ENCODE assay signal across 20 cellular contexts in the genomic region with DNA sequence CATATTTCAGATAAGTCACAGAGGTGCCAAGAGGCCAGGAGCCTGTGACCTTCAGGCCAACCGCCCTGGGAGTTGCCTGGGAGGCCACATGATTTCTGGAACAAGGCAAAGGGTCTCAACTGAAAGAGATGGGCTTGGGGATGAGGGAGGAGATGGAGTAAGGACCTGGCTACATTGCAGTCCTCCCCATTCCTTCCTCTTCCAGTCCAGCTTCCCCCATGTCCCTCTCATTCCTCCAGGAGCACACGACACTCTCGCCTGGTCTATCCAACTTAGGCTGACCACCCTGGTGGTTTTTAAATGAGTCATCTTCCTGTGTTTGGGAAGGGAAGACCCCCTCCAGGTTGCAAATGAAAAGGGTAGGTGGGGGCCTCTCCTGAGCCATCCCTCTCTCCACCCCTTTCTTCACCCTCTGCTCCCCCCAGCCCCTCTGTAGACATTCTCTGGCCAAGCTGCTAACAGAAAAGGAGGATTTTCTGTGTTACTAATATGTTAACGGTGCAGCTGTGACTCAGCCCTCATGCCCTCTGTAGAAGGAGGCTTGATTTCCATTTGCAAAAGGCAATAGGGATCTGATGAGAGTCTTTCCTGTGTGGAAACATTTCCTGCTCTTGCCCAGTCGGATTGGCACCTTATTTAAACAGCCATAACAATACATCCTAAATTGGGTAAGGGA.
DNase-seq lines count a peak whose midpoint lies in the region; ATAC-seq and TF ChIP-seq lines count a peak whose summit lies in the region.
"Had no signal": no experiment of that assay in that cellular context is flagged by ENCODE, and none has a peak within 500 bp of the region (broad histone marks: within the 10 kb centered on the region; RNA-seq: fewer than 3 reads in every experiment).

No MANE protein-coding gene starts in this region.

- H3K9me3 Mint-ChIP-seq in endothelial cell (ENCODE audit: unreplicated experiment): no peaks in the 10 kb centered on the region
- H3K9me3 Mint-ChIP-seq: activated naive CD4-positive, alpha-beta T cell treated with anti-CD3 and anti-CD28 coated beads, Interleukin-2, amount 10 ng/mL, durations not matched to agents 7 days and 5 days; HFFc6; stimulated activated naive CD8-positive, alpha-beta T cell treated with anti-CD3 and anti-CD28 coated beads, Interleukin-15, Interleukin-2, amounts not matched to agents 100 ng/mL and 50 ng/mL, for 24 hours; T-helper 1 cell treated with Interleukin-12 subunit alpha and Interleukin-12 subunit beta and Interleukin-4 antibody, amounts not matched to agents 30 μg/mL and 1 μg/mL, for 36 hours had no signal

- intact Hi-C loops in left lung (cut with DNase I): no loop called here

- H3K27ac ChIP-seq in left lung: no peak overlapping the region
- no peak overlapping the region for H3K27ac ChIP-seq in substantia nigra (ENCODE audit: low read depth, low read length, poor library complexity, severe bottlenecking)
- H3K27ac ChIP-seq: uterus had no signal

- peaks cover 0 to 9% of the 10 kb centered on the region in 2 donors for H3K27me3 ChIP-seq in left lung
- H3K27me3 ChIP-seq: uterus had no signal

- no peak for ATAC-seq in HG03460 (IDR thresholded peaks at IDR 0.05; ENCODE audit: unreplicated experiment)
- no peak for ATAC-seq in left lung
- ATAC-seq: K562, left colon had no signal

- TF ChIP-seq CTCF in endothelial cell (IDR thresholded peaks at IDR 0.05; ENCODE audit: unreplicated experiment) (no peak), left lung (IDR thresholded peaks at IDR 0.05) (no peak)

- no peak overlapping the region for H3K4me3 ChIP-seq in left lung
- H3K4me3 ChIP-seq: K562, uterus had no signal

- H3K4me3 Mint-ChIP-seq in endothelial cell (ENCODE audit: unreplicated experiment): no peak overlapping the region
- H3K4me3 Mint-ChIP-seq: activated naive CD4-positive, alpha-beta T cell treated with anti-CD3 and anti-CD28 coated beads, Interleukin-2, amount 10 ng/mL, durations not matched to agents 7 days and 5 days; HFFc6; stimulated activated naive CD8-positive, alpha-beta T cell treated with anti-CD3 and anti-CD28 coated beads, Interleukin-15, Interleukin-2, amounts not matched to agents 100 ng/mL and 50 ng/mL, for 24 hours; T-helper 1 cell treated with Interleukin-12 subunit alpha and Interleukin-12 subunit beta and Interleukin-4 antibody, amounts not matched to agents 30 μg/mL and 1 μg/mL, for 36 hours had no signal

- peak; percentile 25 for DNase-seq in AG20443 (ENCODE audit: low spot score)
- peak; percentile 13 for DNase-seq in M059J (ENCODE audit: low read depth)
- no peak for DNase-seq in endothelial cell (ENCODE audit: low spot score)
- peak; percentile 51 to 68 for DNase-seq in lung microvascular endothelial cell (ENCODE audit: low read depth in 2 of 2)
- DNase-seq in activated naive CD4-positive, alpha-beta T cell treated with Interleukin-2 at 50 U/mL for 16 hours: no peak
- no peak for DNase-seq in left lung
- DNase-seq in substantia nigra (lab: John Stamatoyannopoulos, UW): no peak
- DNase-seq: activated CD4-positive, alpha-beta T cell treated with anti-CD3 and anti-CD28 coated beads for 1 hour; activated naive CD4-positive, alpha-beta T cell treated with anti-CD3 and anti-CD28 coated beads, Interleukin-2, amount 10 ng/mL, durations not matched to agents 7 days and 5 days; AML-193; Caco-2; caudate nucleus; HFFc6; left colon; NCI-H1092 treated with DMSO at 0.1 percent for 48 hours; uterus had no signal

- peaks cover 3% of the 10 kb centered on the region for H3K36me3 Mint-ChIP-seq in endothelial cell (ENCODE audit: low read depth, unreplicated experiment)
- H3K36me3 Mint-ChIP-seq: activated naive CD4-positive, alpha-beta T cell treated with anti-CD3 and anti-CD28 coated beads, Interleukin-2, amount 10 ng/mL, durations not matched to agents 7 days and 5 days had no signal

- H3K9me3 ChIP-seq in left lung: no peaks in the 10 kb centered on the region
- H3K9me3 ChIP-seq: Caco-2, uterus had no signal

- H3K36me3 ChIP-seq in left lung: no peaks in the 10 kb centered on the region
- H3K36me3 ChIP-seq: uterus had no signal

- peaks cover 0 to 7% of the 10 kb centered on the region in 2 donors for H3K4me1 ChIP-seq in left lung
- H3K4me1 ChIP-seq: Caco-2, uterus had no signal

- peak overlapping the region; percentile 67 for H3K27ac Mint-ChIP-seq in endothelial cell (ENCODE audit: unreplicated experiment)
- H3K27ac Mint-ChIP-seq: activated naive CD4-positive, alpha-beta T cell treated with anti-CD3 and anti-CD28 coated beads, Interleukin-2, amount 10 ng/mL, durations not matched to agents 7 days and 5 days; HFFc6; stimulated activated naive CD8-positive, alpha-beta T cell treated with anti-CD3 and anti-CD28 coated beads, Interleukin-15, Interleukin-2, amounts not matched to agents 100 ng/mL and 50 ng/mL, for 24 hours; T-helper 1 cell treated with Interleukin-12 subunit alpha and Interleukin-12 subunit beta and Interleukin-4 antibody, amounts not matched to agents 30 μg/mL and 1 μg/mL, for 36 hours had no signal

- H3K27me3 Mint-ChIP-seq in endothelial cell (ENCODE audit: unreplicated experiment): no peaks in the 10 kb centered on the region
- H3K27me3 Mint-ChIP-seq: stimulated activated naive CD8-positive, alpha-beta T cell treated with anti-CD3 and anti-CD28 coated beads, Interleukin-15, Interleukin-2, amounts not matched to agents 100 ng/mL and 50 ng/mL, for 24 hours had no signal

- H3K4me1 Mint-ChIP-seq in endothelial cell (ENCODE audit: unreplicated experiment): peaks cover 37% of the 10 kb centered on the region

Comparison
In these comparisons a context has a peak if more than half of its experiments do, and no peak if none do; other contexts are left out.
1. DNase-seq: peak in AG20443 (single experiment), M059J (single experiment) and lung microvascular endothelial cell (2 of 2); none in endothelial cell (single experiment), activated naive CD4-positive, alpha-beta T cell treated with Interleukin-2 at 50 U/mL for 16 hours (single experiment), left lung (0 of 2) and substantia nigra (0 of 49).